15 cellular contexts compared by ENCODE assay signal in the genomic region with DNA sequence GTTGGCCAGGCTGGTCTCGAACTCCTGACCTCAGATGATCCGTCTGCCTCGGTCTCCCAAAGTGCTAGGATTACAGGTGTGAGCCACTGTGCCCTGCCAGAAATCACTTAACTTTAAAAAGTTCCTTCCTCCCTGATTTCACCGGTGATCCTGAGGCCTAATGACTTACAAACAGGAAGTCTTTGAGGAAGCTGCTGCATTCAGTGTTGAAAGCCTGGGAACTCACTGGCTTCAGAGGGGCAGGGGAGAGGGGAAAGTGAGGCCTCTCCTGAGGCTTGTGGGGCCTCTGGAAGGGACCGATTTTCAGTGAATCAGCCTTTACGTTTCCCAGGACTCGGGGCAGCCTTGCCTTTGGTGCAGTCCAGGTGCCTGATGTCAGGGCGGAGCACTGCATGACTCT. TPM values are rescaled to one million over a fixed set of nuclear protein-coding genes. Genes with fewer than 3 reads are reported as not detected.
DNase-seq lines count a peak whose midpoint lies in the region; ATAC-seq and TF ChIP-seq lines count a peak whose summit lies in the region.
"Had no signal": no experiment of that assay in that cellular context is flagged by ENCODE, and none has a peak within 500 bp of the region (broad histone marks: within the 10 kb centered on the region; RNA-seq: fewer than 3 reads in every experiment).

No MANE protein-coding gene starts in this region.

- H3K4me3 Mint-ChIP-seq in CD14-positive monocyte: no peak overlapping the region
- no peak overlapping the region for H3K4me3 Mint-ChIP-seq in CD8-positive, alpha-beta memory T cell
- H3K4me3 Mint-ChIP-seq: CD4-positive, alpha-beta T cell; HFFc6 had no signal

- POLR2A ChIA-PET in CD8-positive, alpha-beta memory T cell (lab: Charles Lee): no interaction called here
- POLR2A ChIA-PET in A673 (lab: Charles Lee; ENCODE audit: low non-redundant PET): no interaction called here

- intact Hi-C loops in CD14-positive monocyte (cut with micrococcal nuclease) (no loop called here), mucosa of descending colon (cut with DNase I, micrococcal nuclease) (no loop called here), Right ventricle myocardium superior (cut with DNase I) (no loop called here), A673 (cut with micrococcal nuclease; ENCODE audit: unreplicated experiment) (no loop called here)

- peaks cover 13% of the 10 kb centered on the region for H3K4me1 Mint-ChIP-seq in CD14-positive monocyte
- no peaks in the 10 kb centered on the region for H3K4me1 Mint-ChIP-seq in CD8-positive, alpha-beta memory T cell

- H3K27ac Mint-ChIP-seq in CD14-positive monocyte: peak overlapping the region in 5 of 7 donors; percentile 13 to 79 (median 42)
- H3K27ac Mint-ChIP-seq in CD8-positive, alpha-beta memory T cell: no peak overlapping the region
- H3K27ac Mint-ChIP-seq: CD4-positive, alpha-beta T cell; HFFc6 had no signal

- no peak for TF ChIP-seq CTCF in CD14-positive monocyte (IDR thresholded peaks at IDR 0.05)
- no peak for TF ChIP-seq CTCF in mucosa of descending colon (IDR thresholded peaks at IDR 0.05)
- TF ChIP-seq CTCF in A673 (conservative IDR thresholded peaks at IDR 0.05; ENCODE audit: low read depth, low read length): no peak

- no peaks in the 10 kb centered on the region for H3K27me3 ChIP-seq in CD8-positive, alpha-beta memory T cell (ENCODE audit: insufficient read depth, low read length, poor library complexity, severe bottlenecking)
- no peaks in the 10 kb centered on the region for H3K27me3 ChIP-seq in A673 (replicated peaks; ENCODE audit: insufficient read depth, low read depth, low read length, poor library complexity)

- no peaks in the 10 kb centered on the region for H3K9me3 ChIP-seq in mucosa of descending colon
- no peaks in the 10 kb centered on the region for H3K9me3 ChIP-seq in CD8-positive, alpha-beta memory T cell (ENCODE audit: low read length)
- no peaks in the 10 kb centered on the region for H3K9me3 ChIP-seq in A673 (ENCODE audit: low read depth, low read length, poor library complexity, severe bottlenecking)

- CTCF ChIA-PET in CD8-positive, alpha-beta memory T cell (lab: Charles Lee): no interaction called here
- CTCF ChIA-PET in A673 (lab: Charles Lee): no interaction called here

- peaks cover 2 to 15% (median 7%) of the 10 kb centered on the region in 3 donors for H3K27me3 Mint-ChIP-seq in CD14-positive monocyte (ENCODE audit: low read depth in 3 of 3)
- peaks cover 0 to 7% of the 10 kb centered on the region in 2 donors for H3K27me3 Mint-ChIP-seq in CD8-positive, alpha-beta memory T cell
- H3K27me3 Mint-ChIP-seq: CD4-positive, alpha-beta T cell had no signal

- ATAC-seq in mucosa of descending colon (peak; percentile 37), Right ventricle myocardium superior (ENCODE audit: poor library complexity) (no peak)

- no TSS peak for BruUV-seq in A673 (replicated peaks; lab: Mats Ljungman, UMichigan)

- H3K27ac ChIP-seq in CD8-positive, alpha-beta memory T cell (ENCODE audit: low read depth, low read length): no peak overlapping the region
- no peak overlapping the region for H3K27ac ChIP-seq in A673 (ENCODE audit: low read depth, low read length, poor library complexity, severe bottlenecking)

- H3K36me3 ChIP-seq in mucosa of descending colon (ENCODE audit: low read depth) (no peaks in the 10 kb centered on the region), A673 (ENCODE audit: insufficient read depth, low read length, poor library complexity, severe bottlenecking) (no peaks in the 10 kb centered on the region)
- H3K36me3 ChIP-seq in CD8-positive, alpha-beta memory T cell (ENCODE audit: insufficient read depth, low read length): no peaks in the 10 kb centered on the region

- H3K9me3 Mint-ChIP-seq in CD14-positive monocyte: no peaks in the 10 kb centered on the region
- H3K9me3 Mint-ChIP-seq in CD8-positive, alpha-beta memory T cell: peaks cover 0 to 3% (median 0%) of the 10 kb centered on the region in 5 donors
- H3K9me3 Mint-ChIP-seq: CD4-positive, alpha-beta T cell; HFFc6 had no signal

- no peaks in the 10 kb centered on the region for H3K36me3 Mint-ChIP-seq in CD14-positive monocyte
- H3K36me3 Mint-ChIP-seq in CD8-positive, alpha-beta memory T cell: no peaks in the 10 kb centered on the region

- peaks cover 10% of the 10 kb centered on the region for H3K4me1 ChIP-seq in mucosa of descending colon (ENCODE audit: low read depth)
- H3K4me1 ChIP-seq in CD8-positive, alpha-beta memory T cell (ENCODE audit: insufficient read depth, low read length): no peaks in the 10 kb centered on the region
- H3K4me1 ChIP-seq in A673 (ENCODE audit: insufficient read depth, low read length, poor library complexity, severe bottlenecking): no peaks in the 10 kb centered on the region

- DNase-seq in CD14-positive monocyte (ENCODE audit: low spot score) (no peak), NOMO-1 (lab: John Stamatoyannopoulos, UW; ENCODE audit: unreplicated experiment in 2 of 2) (peak; percentile 25 to 44), dermis blood vessel endothelial cell (peak; percentile 20), mucosa of descending colon (no peak), Right ventricle myocardium superior (no peak), NCI-H1092 (lab: John Stamatoyannopoulos, UW) (no peak), A673 (ENCODE audit: low spot score) (no peak)
- no peak for DNase-seq in CD8-positive, alpha-beta memory T cell
- DNase-seq: CD4-positive, alpha-beta T cell; DMS79 treated with DMSO at 0.1 percent for 48 hours; HFFc6; NCI-H187 treated with DMSO at 0.1 percent for 48 hours; NCI-H446 treated with DMSO at 0.1 percent for 48 hours; NCI-H82; SW 1271 had no signal

- H3K4me3 ChIP-seq in mucosa of descending colon: no peak overlapping the region
- H3K4me3 ChIP-seq in CD8-positive, alpha-beta memory T cell (ENCODE audit: low read length): no peak overlapping the region
- no peak overlapping the region for H3K4me3 ChIP-seq in A673 (ENCODE audit: low read depth, low read length, poor library complexity, severe bottlenecking)

RNA-seq across cellular contexts. Expression of a gene that starts 30.2 kb away (rescaled TPM):
- polyA plus RNA-seq in CD14-positive monocyte: 10 to 100 TPM; 20.7 to 23.7 TPM
- total RNA-seq in dermis blood vessel endothelial cell (0.70 and 0.85 TPM in 2 replicates), mucosa of descending colon (100 to 1,000 TPM in 2 of 3 donors, 10 to 100 TPM in 1; 87.6 to 146 (median 144) TPM), Right ventricle myocardium superior (55.6 TPM), A673 (2021) (3.3 and 5.1 TPM in 2 replicates)
- under 1 TPM; 0.24 to 0.26 TPM for total RNA-seq in CD8-positive, alpha-beta memory T cell
- not detected for polyA plus RNA-seq in CD8-positive, alpha-beta memory T cell

Comparison
In these comparisons a context has a peak if more than half of its experiments do, and no peak if none do; other contexts are left out.
1. DNase-seq: peak in NOMO-1 (2 of 2) and dermis blood vessel endothelial cell (single experiment); none in CD14-positive monocyte (single experiment), mucosa of descending colon (0 of 3), CD8-positive, alpha-beta memory T cell (0 of 5), Right ventricle myocardium superior (single experiment), NCI-H1092 (single experiment) and A673 (single experiment).
2. H3K27ac Mint-ChIP-seq: peak in CD14-positive monocyte (5 of 7); none in CD8-positive, alpha-beta memory T cell (0 of 8).